22 cellular contexts compared by ENCODE assay signal in the genomic region with DNA sequence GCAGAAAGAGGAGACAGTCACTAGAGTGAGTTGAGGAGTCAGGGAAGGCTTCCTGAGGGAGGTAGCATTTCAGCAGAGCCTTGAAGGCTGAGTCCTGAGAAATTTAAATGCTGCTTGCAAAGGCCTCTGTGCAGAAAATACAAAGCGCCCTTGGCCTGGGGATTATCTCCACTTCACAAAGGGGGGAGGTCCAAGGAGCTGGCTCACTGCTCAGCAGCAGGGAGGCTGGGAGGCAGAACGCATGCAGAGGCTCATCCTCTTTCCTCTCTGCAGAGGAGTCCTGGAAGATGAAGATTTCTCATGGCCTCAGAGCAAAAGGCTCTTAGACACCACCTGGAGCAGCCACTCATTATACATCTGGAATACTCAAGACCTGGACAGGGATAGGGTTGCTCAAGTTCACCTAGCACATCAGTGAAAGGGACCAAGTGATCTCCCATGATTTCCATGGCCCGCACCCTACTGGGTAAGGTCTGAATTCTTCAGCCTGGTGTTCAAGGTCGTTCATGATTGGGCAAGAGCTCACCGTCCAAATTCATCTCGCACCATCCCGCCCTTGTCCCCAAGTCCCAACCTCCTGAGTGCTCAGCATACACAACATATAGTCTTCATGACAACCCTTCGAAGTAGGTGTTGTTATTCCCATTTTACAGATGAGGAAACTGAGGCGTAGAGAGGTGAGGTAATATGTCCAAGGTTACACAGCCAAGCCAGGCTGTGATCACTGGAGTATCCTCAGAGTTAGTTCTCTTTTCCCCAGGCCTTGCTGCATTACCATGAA. TPM values are rescaled to one million over a fixed set of nuclear protein-coding genes. Genes with fewer than 3 reads are reported as not detected.
A peak's percentile ranks its signal among the peaks of the same experiment; 100 is the strongest.
DNase-seq lines count a peak whose midpoint lies in the region; ATAC-seq and TF ChIP-seq lines count a peak whose summit lies in the region.
"Had no signal": no experiment of that assay in that cellular context is flagged by ENCODE, and none has a peak within 500 bp of the region (broad histone marks: within the 10 kb centered on the region; RNA-seq: fewer than 3 reads in every experiment).

No MANE protein-coding gene starts in this region.

- DNase-seq in NCI-H524 treated with DMSO at 0.1 percent for 48 hours (lab: John Stamatoyannopoulos, UW) (peak; percentile 37), mesenteric fat pad (ENCODE audit: low spot score) (peak; percentile 30), suprapubic skin (ENCODE audit: low spot score in 2 of 2) (peak; percentile 4 to 54), HUDEP-2 (lab: John Stamatoyannopoulos, UW; ENCODE audit: unreplicated experiment in 76 of 76) (no peak)
- no peak for DNase-seq in central memory CD8-positive, alpha-beta T cell (ENCODE audit: low spot score in 2 of 2)
- no peak for DNase-seq in stimulated activated naive CD8-positive, alpha-beta T cell treated with anti-CD3 and anti-CD28 coated beads, Interleukin-15, Interleukin-2, amounts not matched to agents 100 U/mL and 50 U/mL, for 24 hours
- DNase-seq: DMS 273 treated with DMSO at 0.1 percent for 48 hours; GF-D8; HFFc6; Kasumi-1; MM.1S; NCI-H1092 treated with DMSO at 0.1 percent for 48 hours; NCI-H2107; NCI-H226; NCI-H526 treated with DMSO at 0.1 percent for 48 hours; NK-92 treated with Interleukin-12 subunit alpha and Interleukin-12 subunit beta, amount 100 ng/mL, for 24 hours; RPMI8226; SIG-M5 had no signal

- no peak for TF ChIP-seq POLR2A in suprapubic skin (IDR thresholded peaks at IDR 0.05)

- no peak for TF ChIP-seq CTCF in suprapubic skin (IDR thresholded peaks at IDR 0.05)

- peaks cover 41% of the 10 kb centered on the region for H3K4me1 Mint-ChIP-seq in central memory CD8-positive, alpha-beta T cell

- no peak overlapping the region for H3K4me3 ChIP-seq in suprapubic skin

- H3K9me3 Mint-ChIP-seq in central memory CD8-positive, alpha-beta T cell, result peaks cover 12% of the 10 kb centered on the region

- H3K27ac ChIP-seq in suprapubic skin, result no peak overlapping the region
- H3K27ac ChIP-seq: C4-2B had no signal

- H3K4me1 ChIP-seq in suprapubic skin, result no peaks in the 10 kb centered on the region

- no peak for ATAC-seq in central memory CD8-positive, alpha-beta T cell (replicated peaks; ENCODE audit: extremely low read depth, poor library complexity, severe bottlenecking)
- no peak for ATAC-seq in stimulated activated naive CD8-positive, alpha-beta T cell treated with anti-CD3 and anti-CD28 coated beads, Interleukin-15, Interleukin-2, amounts not matched to agents 100 U/mL and 50 U/mL, for 24 hours
- ATAC-seq in HG03378 (IDR thresholded peaks at IDR 0.05; ENCODE audit: unreplicated experiment), result no peak

- no peaks in the 10 kb centered on the region for H3K36me3 ChIP-seq in suprapubic skin

- H3K27me3 ChIP-seq in suprapubic skin, result no peaks in the 10 kb centered on the region

- H3K27ac Mint-ChIP-seq in central memory CD8-positive, alpha-beta T cell (ENCODE audit: low read depth), result peak overlapping the region; percentile 79
- H3K27ac Mint-ChIP-seq: HFFc6 had no signal

- no peaks in the 10 kb centered on the region for H3K9me3 ChIP-seq in suprapubic skin

- H3K36me3 Mint-ChIP-seq in central memory CD8-positive, alpha-beta T cell (ENCODE audit: insufficient read depth), result peaks cover 6% of the 10 kb centered on the region

- WGBS in suprapubic skin, result 90% methylated on average over 8 of the region's 9 CpGs

- no peaks in the 10 kb centered on the region for H3K27me3 Mint-ChIP-seq in central memory CD8-positive, alpha-beta T cell

- no peak for TF ChIP-seq EP300 in suprapubic skin (IDR thresholded peaks at IDR 0.05)

- no peak overlapping the region for H3K4me3 Mint-ChIP-seq in central memory CD8-positive, alpha-beta T cell
- H3K4me3 Mint-ChIP-seq: HFFc6 had no signal

RNA-seq across cellular contexts. Expression of gene SLC1A7, which starts 9.0 kb away (rescaled TPM):
- total RNA-seq in mesenteric fat pad, result 0.42 TPM
- not detected for total RNA-seq in suprapubic skin
- total RNA-seq: H1, OCI-LY7 had no signal

Comparison
In these comparisons a context has a peak if more than half of its experiments do, and no peak if none do; other contexts are left out.
1. DNase-seq: peak in NCI-H524 treated with DMSO at 0.1 percent for 48 hours (single experiment), mesenteric fat pad (single experiment) and suprapubic skin (2 of 2); none in central memory CD8-positive, alpha-beta T cell (0 of 2), stimulated activated naive CD8-positive, alpha-beta T cell treated with anti-CD3 and anti-CD28 coated beads, Interleukin-15, Interleukin-2, amounts not matched to agents 100 U/mL and 50 U/mL, for 24 hours (single experiment) and HUDEP-2 (0 of 76).